26 cellular contexts compared by ENCODE assay signal in the genomic region with DNA sequence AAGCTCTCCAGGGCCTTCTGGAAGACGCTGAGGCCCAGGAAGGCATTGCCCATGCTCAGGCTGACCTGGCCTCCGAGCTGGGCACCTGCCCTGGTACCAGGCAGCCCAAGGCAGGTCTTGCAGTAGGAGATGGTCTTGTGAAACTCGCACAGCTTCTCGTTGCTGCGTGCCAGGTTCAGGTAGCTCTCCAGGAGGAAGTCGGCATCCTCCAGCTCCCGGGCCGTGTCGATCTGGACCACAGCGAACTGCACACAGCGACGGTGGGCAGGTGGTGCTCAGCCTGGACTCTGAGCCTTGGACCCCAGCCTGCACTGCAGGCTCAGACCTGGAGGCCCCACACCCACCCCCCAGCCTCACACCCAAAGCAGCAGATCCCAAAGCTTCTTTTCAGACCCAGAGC. TPM values are rescaled to one million over a fixed set of nuclear protein-coding genes. Genes with fewer than 3 reads are reported as not detected.
"Had no signal": no experiment of that assay in that cellular context is flagged by ENCODE, and none has a peak within 500 bp of the region (broad histone marks: within the 10 kb centered on the region; RNA-seq: fewer than 3 reads in every experiment).

No MANE protein-coding gene starts in this region.

- H3K36me3 Mint-ChIP-seq: activated naive CD4-positive, alpha-beta T cell treated with anti-CD3 and anti-CD28 coated beads, Interleukin-2, amount 10 ng/mL, durations not matched to agents 7 days and 5 days; activated naive CD8-positive, alpha-beta T cell treated with anti-CD3 and anti-CD28 coated beads, Interleukin-2, amount 10 ng/mL, durations not matched to agents 7 days and 5 days; T-cell had no signal

- H3K4me3 ChIP-seq: breast epithelium, SK-N-MC had no signal

- H3K36me3 ChIP-seq: breast epithelium had no signal

- H3K27me3 Mint-ChIP-seq: activated CD4-positive, alpha-beta memory T cell treated with anti-CD3 and anti-CD28 coated beads, Interleukin-2, amount 10 ng/mL, durations not matched to agents 7 days and 5 days; activated CD4-positive, alpha-beta T cell treated with anti-CD3 and anti-CD28 coated beads for 36 hours; activated naive CD8-positive, alpha-beta T cell treated with anti-CD3 and anti-CD28 coated beads, Interleukin-2, amount 10 ng/mL, durations not matched to agents 7 days and 5 days; T-cell had no signal

- H3K27ac ChIP-seq: breast epithelium, SK-N-MC, VCaP had no signal

- ATAC-seq: activated CD4-positive, alpha-beta T cell treated with anti-CD3 and anti-CD28 coated beads for 36 hours; T-cell had no signal

- H3K27me3 ChIP-seq: breast epithelium had no signal

- H3K4me1 Mint-ChIP-seq: activated CD4-positive, alpha-beta memory T cell treated with anti-CD3 and anti-CD28 coated beads, Interleukin-2, amount 10 ng/mL, durations not matched to agents 7 days and 5 days; activated CD4-positive, alpha-beta T cell treated with anti-CD3 and anti-CD28 coated beads for 36 hours; activated naive CD8-positive, alpha-beta T cell treated with anti-CD3 and anti-CD28 coated beads, Interleukin-2, amount 10 ng/mL, durations not matched to agents 7 days and 5 days; T-cell had no signal

- H3K9me3 Mint-ChIP-seq: activated CD4-positive, alpha-beta memory T cell treated with anti-CD3 and anti-CD28 coated beads, Interleukin-2, amount 10 ng/mL, durations not matched to agents 7 days and 5 days; activated naive CD4-positive, alpha-beta T cell treated with anti-CD3 and anti-CD28 coated beads, Interleukin-2, amount 10 ng/mL, durations not matched to agents 7 days and 5 days; activated naive CD8-positive, alpha-beta T cell treated with anti-CD3 and anti-CD28 coated beads, Interleukin-2, amount 10 ng/mL, durations not matched to agents 7 days and 5 days; activated T-helper 2 cell treated with anti-CD3 and anti-CD28 coated beads, Interferon-gamma antibody, Interleukin-2, Interleukin-4, amounts not matched to agents 10 μg/mL and 5 μg/mL and 100 μg/mL, durations not matched to agents 14 hours and 24 hours and 36 hours; T-cell had no signal

- H3K27ac Mint-ChIP-seq: activated CD4-positive, alpha-beta memory T cell treated with anti-CD3 and anti-CD28 coated beads, Interleukin-2, amount 10 ng/mL, durations not matched to agents 7 days and 5 days; activated CD4-positive, alpha-beta T cell treated with anti-CD3 and anti-CD28 coated beads for 36 hours; activated naive CD4-positive, alpha-beta T cell treated with anti-CD3 and anti-CD28 coated beads, Interleukin-2, amount 10 ng/mL, durations not matched to agents 7 days and 5 days; activated naive CD8-positive, alpha-beta T cell treated with anti-CD3 and anti-CD28 coated beads, Interleukin-2, amount 10 ng/mL, durations not matched to agents 7 days and 5 days; activated T-helper 2 cell treated with anti-CD3 and anti-CD28 coated beads, Interferon-gamma antibody, Interleukin-2, Interleukin-4, amounts not matched to agents 10 μg/mL and 5 μg/mL and 100 μg/mL, durations not matched to agents 14 hours and 24 hours and 36 hours; T-cell had no signal

- DNase-seq: activated CD4-positive, alpha-beta memory T cell treated with anti-CD3 and anti-CD28 coated beads, Interleukin-2, amount 10 ng/mL, durations not matched to agents 7 days and 5 days; activated CD4-positive, alpha-beta T cell treated with anti-CD3 and anti-CD28 coated beads for 36 hours; activated CD4-positive, alpha-beta T cell treated with anti-CD3 and anti-CD28 coated beads, Interleukin-2, amount 50 U/mL, for 1 hour; activated gamma-delta T cell treated with Interleukin-2 at 50 U/mL for 16 hours; activated naive CD4-positive, alpha-beta T cell treated with anti-CD3 and anti-CD28 coated beads, Interleukin-2, amount 10 ng/mL, durations not matched to agents 7 days and 5 days; activated naive CD8-positive, alpha-beta T cell treated with anti-CD3 and anti-CD28 coated beads, Interleukin-2, amount 10 ng/mL, durations not matched to agents 7 days and 5 days; activated T-cell treated with anti-CD3 and anti-CD28 coated beads for 4 hours; activated T-cell treated with anti-CD3 and anti-CD28 coated beads, Interleukin-2, amount 50 U/mL, for 48 hours; aorta; KG1; NCI-H1048; NCI-H1417; NCI-H1930; NCI-H2171; NCI-H226; NCI-H526; NCI-H774; SIG-M5; T-cell had no signal

- H3K4me3 Mint-ChIP-seq: activated CD4-positive, alpha-beta memory T cell treated with anti-CD3 and anti-CD28 coated beads, Interleukin-2, amount 10 ng/mL, durations not matched to agents 7 days and 5 days; activated CD4-positive, alpha-beta T cell treated with anti-CD3 and anti-CD28 coated beads for 36 hours; activated naive CD4-positive, alpha-beta T cell treated with anti-CD3 and anti-CD28 coated beads, Interleukin-2, amount 10 ng/mL, durations not matched to agents 7 days and 5 days; activated naive CD8-positive, alpha-beta T cell treated with anti-CD3 and anti-CD28 coated beads, Interleukin-2, amount 10 ng/mL, durations not matched to agents 7 days and 5 days; T-cell had no signal

- H3K4me1 ChIP-seq: breast epithelium had no signal

- H3K9me3 ChIP-seq: breast epithelium had no signal

RNA-seq across cellular contexts. Expression of a gene that starts 1.0 kb away (rescaled TPM):
- total RNA-seq: M059J, OCI-LY7, RPMI7951 had no signal
